Comparison of ENCODE assay signal across 8 cellular contexts in genomic region chr10:31083765-31084184, GRCh38. TPM values are rescaled to one million over a fixed set of nuclear protein-coding genes. Genes with fewer than 3 reads are reported as not detected.
A peak's percentile ranks its signal among the peaks of the same experiment; 100 is the strongest.
DNase-seq lines count a peak whose midpoint lies in the region; ATAC-seq and TF ChIP-seq lines count a peak whose summit lies in the region.

No MANE protein-coding gene starts in this region.

- in situ Hi-C loops in GM13977 (cut with MboI; ENCODE audit: low pct_unique_long_range_greater_than_20kb, low sequenced_read_pairs, unreplicated experiment), result no loop called here

- H3K9me3 ChIP-seq in endodermal cell (ENCODE audit: control insufficient read depth, low read length), result no peaks in the 10 kb centered on the region
- H3K9me3 ChIP-seq in thoracic aorta, result no peaks in the 10 kb centered on the region

- H3K27ac Mint-ChIP-seq in activated CD4-positive, alpha-beta T cell treated with anti-CD3 and anti-CD28 coated beads, Interleukin-2, amount 10 ng/mL, durations not matched to agents 24 days and 14 days, result peak overlapping the region; percentile 66
- no peak overlapping the region for H3K27ac Mint-ChIP-seq in endodermal cell
- H3K27ac Mint-ChIP-seq in naive thymus-derived CD8-positive, alpha-beta T cell, result peak overlapping the region in 2 of 10 donors; percentile 34 to 69

- peak; percentile 72 for ATAC-seq in naive thymus-derived CD8-positive, alpha-beta T cell
- no peak for ATAC-seq in thoracic aorta (ENCODE audit: insufficient number of reproducible peaks, low FRiP score, low read depth)
- no peak for ATAC-seq in GM21423 (IDR thresholded peaks at IDR 0.05; ENCODE audit: unreplicated experiment)

- peaks cover 11% of the 10 kb centered on the region for H3K4me1 Mint-ChIP-seq in activated CD4-positive, alpha-beta T cell treated with anti-CD3 and anti-CD28 coated beads, Interleukin-2, amount 10 ng/mL, durations not matched to agents 24 days and 14 days
- peaks cover 7% of the 10 kb centered on the region for H3K4me1 Mint-ChIP-seq in endodermal cell
- H3K4me1 Mint-ChIP-seq in naive thymus-derived CD8-positive, alpha-beta T cell, result peaks cover 0 to 3% (median under 1%) of the 10 kb centered on the region in 4 donors

- POLR2A ChIA-PET in naive thymus-derived CD8-positive, alpha-beta T cell (lab: Charles Lee), result interaction anchor here (0.7 to 1.2 kb wide), 3 partner anchors 52 to 299 kb away, joined by 3 to 8 read pairs (median 4); no protein-coding TSS in a partner anchor

- no peaks in the 10 kb centered on the region for H3K27me3 Mint-ChIP-seq in activated CD4-positive, alpha-beta T cell treated with anti-CD3 and anti-CD28 coated beads, Interleukin-2, amount 10 ng/mL, durations not matched to agents 24 days and 14 days
- H3K27me3 Mint-ChIP-seq in endodermal cell (ENCODE audit: insufficient read depth), result no peaks in the 10 kb centered on the region
- H3K27me3 Mint-ChIP-seq in naive thymus-derived CD8-positive, alpha-beta T cell, result peaks cover 0 to 3% (median 0%) of the 10 kb centered on the region in 5 donors

- intact Hi-C loops in activated CD4-positive, alpha-beta T cell treated with anti-CD3 and anti-CD28 coated beads, Interleukin-2, amount 10 ng/mL, durations not matched to agents 24 days and 14 days (cut with micrococcal nuclease), result loop anchor here (1.0 to 10.0 kb wide), 6 partner anchors 51 to 408 kb away; partner anchors contain the start of gene ZEB1

- no peak overlapping the region for H3K9ac ChIP-seq in endodermal cell (ENCODE audit: extremely low read depth, low read length, poor library complexity, severe bottlenecking)

- H3K36me3 ChIP-seq in endodermal cell (ENCODE audit: control insufficient read depth, insufficient read depth, low read length) (no peaks in the 10 kb centered on the region), thoracic aorta (no peaks in the 10 kb centered on the region)

- WGBS in endodermal cell (ENCODE audit: insufficient coverage in 1 of 2, insufficient read length in 1 of 2), 2 experiments, result 57 to 77% methylated on average over 3 to 6 of the region's 6 CpGs

- no peaks in the 10 kb centered on the region for H3K9me3 Mint-ChIP-seq in activated CD4-positive, alpha-beta T cell treated with anti-CD3 and anti-CD28 coated beads, Interleukin-2, amount 10 ng/mL, durations not matched to agents 24 days and 14 days
- H3K9me3 Mint-ChIP-seq in endodermal cell, result no peaks in the 10 kb centered on the region
- no peaks in the 10 kb centered on the region for H3K9me3 Mint-ChIP-seq in naive thymus-derived CD8-positive, alpha-beta T cell

- H3K4me3 ChIP-seq in endodermal cell (ENCODE audit: low read length) (no peak overlapping the region), thoracic aorta (no peak overlapping the region)

- no peaks in the 10 kb centered on the region for H3K4me1 ChIP-seq in endodermal cell (ENCODE audit: control insufficient read depth, insufficient read depth, low read length)
- H3K4me1 ChIP-seq in thoracic aorta (ENCODE audit: control insufficient read depth in 1 of 2, low read depth in 2 of 2), result no peaks in the 10 kb centered on the region

- no peaks in the 10 kb centered on the region for H3K27me3 ChIP-seq in endodermal cell (ENCODE audit: control insufficient read depth, insufficient read depth, low read length, poor library complexity, severe bottlenecking)
- no peaks in the 10 kb centered on the region for H3K27me3 ChIP-seq in thoracic aorta (replicated peaks; ENCODE audit: insufficient read depth)

- TF ChIP-seq CTCF in 22Rv1 (IDR thresholded peaks at IDR 0.05) (peak; percentile 59), GM13977 (IDR thresholded peaks at IDR 0.05; ENCODE audit: extremely low read depth, insufficient read depth, missing control alignments) (peak; percentile 55), endodermal cell (conservative IDR thresholded peaks at IDR 0.05) (peak; percentile 77), thoracic aorta (IDR thresholded peaks at IDR 0.05) (peak; percentile 38)

- no peak overlapping the region for H3K4me3 Mint-ChIP-seq in activated CD4-positive, alpha-beta T cell treated with anti-CD3 and anti-CD28 coated beads, Interleukin-2, amount 10 ng/mL, durations not matched to agents 24 days and 14 days
- H3K4me3 Mint-ChIP-seq in endodermal cell, result no peak overlapping the region
- H3K4me3 Mint-ChIP-seq in naive thymus-derived CD8-positive, alpha-beta T cell, result no peak overlapping the region

- H3K27ac ChIP-seq in 22Rv1, result no peak overlapping the region
- no peak overlapping the region for H3K27ac ChIP-seq in endodermal cell (ENCODE audit: low read depth, low read length)
- no peak overlapping the region for H3K27ac ChIP-seq in thoracic aorta

- DNase-seq in GM13977 (ENCODE audit: low spot score) (peak; percentile 32), NCI-H69 (lab: John Stamatoyannopoulos, UW) (peak; percentile 24), endodermal cell (peak; percentile 86), thoracic aorta (ENCODE audit: low spot score) (no peak)
- peak; percentile 91 for DNase-seq in activated CD4-positive, alpha-beta T cell treated with anti-CD3 and anti-CD28 coated beads, Interleukin-2, amount 10 ng/mL, durations not matched to agents 24 days and 14 days
- peak; percentile 9 to 72 (median 52) for DNase-seq in naive thymus-derived CD8-positive, alpha-beta T cell

- no peaks in the 10 kb centered on the region for H3K36me3 Mint-ChIP-seq in activated CD4-positive, alpha-beta T cell treated with anti-CD3 and anti-CD28 coated beads, Interleukin-2, amount 10 ng/mL, durations not matched to agents 24 days and 14 days (ENCODE audit: low read depth)
- no peaks in the 10 kb centered on the region for H3K36me3 Mint-ChIP-seq in endodermal cell (ENCODE audit: low read depth)
- peaks cover 0 to 2% (median 0%) of the 10 kb centered on the region in 3 donors for H3K36me3 Mint-ChIP-seq in naive thymus-derived CD8-positive, alpha-beta T cell

RNA-seq across cellular contexts. Expression of gene ZNF438, which starts 52.1 kb away (rescaled TPM):
- total RNA-seq in activated CD4-positive, alpha-beta T cell treated with anti-CD3 and anti-CD28 coated beads, Interleukin-2, amount 10 ng/mL, durations not matched to agents 24 days and 14 days, result 2.4 and 3.2 TPM in 2 replicates
- total RNA-seq in endodermal cell (1 to 10 TPM; 2.6 to 3.0 TPM), thoracic aorta (10 to 100 TPM; 10.6 to 14.5 TPM)
- polyA plus RNA-seq in endodermal cell (2013, experiment 1 of 2), result 6.0 TPM
- polyA plus RNA-seq in endodermal cell (2013, experiment 2 of 2), result 5.8 TPM
- total RNA-seq in naive thymus-derived CD8-positive, alpha-beta T cell, result 1 to 10 TPM; 4.4 to 4.5 TPM
- 1 to 10 TPM; 2.3 to 6.0 (median 3.9) TPM for polyA plus RNA-seq in naive thymus-derived CD8-positive, alpha-beta T cell

Comparison
In these comparisons a context has a peak if more than half of its experiments do, and no peak if none do; other contexts are left out.
1. ATAC-seq: peak in naive thymus-derived CD8-positive, alpha-beta T cell (2 of 2); none in thoracic aorta (single experiment) and GM21423 (single experiment).
2. Peak in every context shown above with its lines, with median percentiles within 50 percentile points of each other: CTCF ChIP-seq.